ENCODE assay signal across 8 cellular contexts in the genomic region with DNA sequence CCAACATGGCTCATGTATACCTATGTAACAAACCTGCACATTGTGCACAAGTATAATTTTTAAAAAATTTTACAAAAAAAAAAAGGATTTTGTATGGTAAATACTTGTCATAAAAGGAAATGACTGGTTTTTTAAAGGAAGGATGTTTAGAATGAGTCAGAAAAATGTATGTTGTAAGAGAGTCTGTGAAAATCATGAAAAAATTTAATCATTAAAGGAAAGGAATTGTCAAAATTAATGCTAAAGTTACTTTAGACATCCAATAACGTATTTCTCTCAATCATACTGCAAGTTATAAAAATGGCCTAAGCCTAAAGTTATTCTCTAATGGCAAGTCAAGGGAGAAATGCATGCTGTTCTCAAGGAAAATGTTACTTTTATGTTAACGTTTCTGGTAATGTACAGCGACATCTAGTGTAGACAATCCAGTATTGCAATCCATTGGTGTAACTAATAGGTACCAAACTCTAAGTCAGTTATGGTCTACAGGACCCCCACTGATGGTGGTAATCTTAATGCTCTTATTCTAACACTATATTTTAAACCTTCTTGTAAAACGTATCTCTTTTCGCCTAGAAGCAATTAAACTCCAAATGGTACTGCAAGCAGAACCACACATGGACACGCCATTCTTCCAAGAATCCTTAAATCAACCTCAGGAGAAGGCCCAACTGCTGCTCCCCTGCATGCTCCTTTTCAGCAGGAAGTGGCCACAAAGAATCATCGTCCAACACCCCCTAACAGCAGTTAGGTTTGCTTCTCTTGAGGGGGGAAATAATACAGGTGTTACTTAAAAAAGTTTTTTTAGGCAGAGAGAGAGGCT. TPM values are rescaled to one million over a fixed set of nuclear protein-coding genes. Genes with fewer than 3 reads are reported as not detected.
DNase-seq lines count a peak whose midpoint lies in the region; ATAC-seq, FAIRE-seq and TF ChIP-seq lines count a peak whose summit lies in the region.

No MANE protein-coding gene starts in this region.

- H4K91ac ChIP-seq in H9 (ENCODE audit: insufficient read length, low read depth, low read length) = no peak overlapping the region

- no peak overlapping the region for H3K4me3 Mint-ChIP-seq in CD8-positive, alpha-beta T cell
- no peak overlapping the region for H3K4me3 Mint-ChIP-seq in H9

- peaks cover 3% of the 10 kb centered on the region for H3K9me3 Mint-ChIP-seq in CD8-positive, alpha-beta T cell
- no peaks in the 10 kb centered on the region; a peak in 1 of 5 replicates for H3K9me3 Mint-ChIP-seq in H9

- H3K4me2 ChIP-seq in H9 (ENCODE audit: insufficient read depth, insufficient read length, low read length) = no peak overlapping the region

- no peaks in the 10 kb centered on the region for H3K36me3 Mint-ChIP-seq in CD8-positive, alpha-beta T cell
- peaks cover 0 to 5% (median 4%) of the 10 kb centered on the region in 3 experiments; a peak in 4 of 7 replicates for H3K36me3 Mint-ChIP-seq in H9 (ENCODE audit: insufficient read depth in 1 of 3, low read depth in 3 of 3)

- H3K56ac ChIP-seq in H9 (ENCODE audit: insufficient read length, low read depth, low read length) = no peak overlapping the region

- POLR2A ChIA-PET in CD8-positive, alpha-beta T cell (lab: Charles Lee) = no interaction called here

- peak; percentile 44 for ATAC-seq in CD8-positive, alpha-beta T cell
- ATAC-seq in lung (ENCODE audit: insufficient read depth, low FRiP score) (no peak), GM21717 (IDR thresholded peaks at IDR 0.05; ENCODE audit: unreplicated experiment) (no peak)

- H4K5ac ChIP-seq in H9 (ENCODE audit: insufficient read length, low read depth, low read length) = no peak overlapping the region

- H3K79me1 ChIP-seq in H9 (ENCODE audit: insufficient read depth, low read depth, low read length, poor library complexity, severe bottlenecking) = no peaks in the 10 kb centered on the region

- no peak overlapping the region for H4K8ac ChIP-seq in H9 (replicated peaks; ENCODE audit: insufficient read length, low read depth, low read length)

- no CpG with 5 or more reads among the region's 7 CpGs for whole genome bisulfite sequencing in H9 (ENCODE audit: extremely low coverage, insufficient read length, low lambda C conversion rate)
- WGBS in lung, 2 donors = 47 to 50% methylated on average over 7 of the region's 7 CpGs

- H3K14ac ChIP-seq in H9 (ENCODE audit: insufficient read depth, low read length) = no peak overlapping the region

- no peaks in the 10 kb centered on the region for H3K79me2 ChIP-seq in H9 (ENCODE audit: insufficient read depth, low read length)

- no peak overlapping the region for H2BK15ac ChIP-seq in H9 (ENCODE audit: low read depth, low read length)

- no peak overlapping the region for H2BK120ac ChIP-seq in H9 (ENCODE audit: low read depth, low read length, poor library complexity, severe bottlenecking)

- no peak overlapping the region for H3K23ac ChIP-seq in H9 (ENCODE audit: insufficient read length, low read depth, low read length)

- FAIRE-seq in bronchial epithelial cell (lab: Jason Lieb, UNC) = no peak

- H2BK5ac ChIP-seq in H9 (ENCODE audit: insufficient read length, low read length) = no peak overlapping the region

- no peaks in the 10 kb centered on the region for H3K36me3 ChIP-seq in CD8-positive, alpha-beta T cell (ENCODE audit: insufficient read depth, low read length)
- H3K36me3 ChIP-seq in bronchial epithelial cell (ENCODE audit: control insufficient read depth, insufficient read depth, low read length) (no peaks in the 10 kb centered on the region), lung (ENCODE audit: control insufficient read depth in 2 of 2, insufficient read depth in 2 of 2, low read length in 2 of 2) (no peaks in the 10 kb centered on the region)

- H3K23me2 ChIP-seq in H9 (ENCODE audit: insufficient read length, low read depth, low read length, poor library complexity, severe bottlenecking) = peaks cover 3% of the 10 kb centered on the region

- no peak overlapping the region for H2AFZ ChIP-seq in H9 (ENCODE audit: low read length)

- H2AK5ac ChIP-seq in H9 (ENCODE audit: insufficient read length, low read length) = no peak overlapping the region

- H3K4me1 ChIP-seq in CD8-positive, alpha-beta T cell (ENCODE audit: insufficient read depth, low read length) = no peaks in the 10 kb centered on the region
- peaks cover 10% of the 10 kb centered on the region for H3K4me1 ChIP-seq in H9 (ENCODE audit: insufficient read depth, low read length)
- H3K4me1 ChIP-seq in lung (ENCODE audit: control insufficient read depth in 2 of 2, insufficient read depth in 2 of 2, low read length in 2 of 2) = peaks cover 0 to 8% of the 10 kb centered on the region in 2 donors

- peaks cover 2% of the 10 kb centered on the region for H3K4me1 Mint-ChIP-seq in CD8-positive, alpha-beta T cell (ENCODE audit: low read depth)
- H3K4me1 Mint-ChIP-seq in H9 = peaks cover 43 to 53% of the 10 kb centered on the region in 2 experiments

- no peak overlapping the region for H3K27ac ChIP-seq in CD8-positive, alpha-beta T cell (ENCODE audit: low read depth, low read length)
- H3K27ac ChIP-seq in H9 (ENCODE audit: insufficient read length, low read depth, low read length) = no peak overlapping the region
- H3K27ac ChIP-seq in lung (ENCODE audit: low read depth in 1 of 2, low read length in 1 of 2) = peak overlapping the region in 1 of 2 donors; percentile 51

- peak in 1 of 7 experiments; percentile 12 for DNase-seq in CD8-positive, alpha-beta T cell
- DNase-seq in H9 (no peak), NCI-H69 (lab: John Stamatoyannopoulos, UW) (peak; percentile 68), bronchial epithelial cell (ENCODE audit: low read depth) (peak; percentile 79), lung (ENCODE audit: low spot score) (no peak), epidermal melanocyte (ENCODE audit: insufficient read length, low spot score) (no peak)
- no peak for DNase-seq in activated naive CD4-positive, alpha-beta T cell treated with Interleukin-2 at 50 U/mL for 16 hours

- intact Hi-C loops in CD8-positive, alpha-beta T cell (cut with DNase I, micrococcal nuclease) = loop anchor here (10.0 kb wide), 2 partner anchors 79 to 641 kb away; partner anchors contain the start of genes ECT2 (in 1 of the 2) and FNDC3B (in 1 of the 2)

- H3K27me3 Mint-ChIP-seq in CD8-positive, alpha-beta T cell (ENCODE audit: low read depth) = no peaks in the 10 kb centered on the region
- H3K27me3 Mint-ChIP-seq in H9 (ENCODE audit: low read depth) = no peaks in the 10 kb centered on the region

- no peak overlapping the region for H2BK12ac ChIP-seq in H9 (ENCODE audit: insufficient read length, low read depth, low read length)

- no peaks in the 10 kb centered on the region for H3K9me3 ChIP-seq in CD8-positive, alpha-beta T cell (ENCODE audit: low read length)
- H3K9me3 ChIP-seq in H9 (ENCODE audit: control insufficient read depth, low read depth, low read length) (no peaks in the 10 kb centered on the region), lung (ENCODE audit: control insufficient read depth in 2 of 2, insufficient read depth in 1 of 2, low read length in 1 of 2) (no peaks in the 10 kb centered on the region)

- H3K4ac ChIP-seq in H9 (ENCODE audit: low read depth, low read length) = no peak overlapping the region

- H4K20me1 ChIP-seq in H9 (ENCODE audit: control insufficient read depth, insufficient read depth, insufficient read length) = no peaks in the 10 kb centered on the region

- H3K9ac ChIP-seq in H9 (ENCODE audit: extremely low read depth, insufficient read length, low read length) = no peak overlapping the region

- H3K27me3 ChIP-seq in CD8-positive, alpha-beta T cell (ENCODE audit: insufficient read depth, low read length) = no peaks in the 10 kb centered on the region
- no peaks in the 10 kb centered on the region for H3K27me3 ChIP-seq in H9 (ENCODE audit: insufficient read depth, low read length)
- H3K27me3 ChIP-seq in bronchial epithelial cell (ENCODE audit: control insufficient read depth, insufficient read depth, low read length) = no peaks in the 10 kb centered on the region
- H3K27me3 ChIP-seq in lung (ENCODE audit: control insufficient read depth, insufficient read depth) = no peaks in the 10 kb centered on the region

- H3K18ac ChIP-seq in H9 (ENCODE audit: insufficient read length, low read depth, low read length) = no peak overlapping the region

- CTCF ChIA-PET in CD8-positive, alpha-beta T cell (lab: Charles Lee) = interaction anchor here (0.8 to 2.8 kb wide), 6 partner anchors 9 to 331 kb away, joined by 3 to 28 read pairs (median 4); no protein-coding TSS in a partner anchor

- H3T11ph ChIP-seq in H9 (ENCODE audit: low read length) = no peak overlapping the region

- no peak overlapping the region for H2BK20ac ChIP-seq in H9 (ENCODE audit: low read depth, low read length, poor library complexity, severe bottlenecking)

- H3K4me3 ChIP-seq in CD8-positive, alpha-beta T cell (ENCODE audit: low read depth, low read length) = no peak overlapping the region
- H3K4me3 ChIP-seq in bronchial epithelial cell (ENCODE audit: low read depth, low read length) = no peak overlapping the region
- no peak overlapping the region for H3K4me3 ChIP-seq in lung

- peak; percentile 80 for TF ChIP-seq CTCF in CD8-positive, alpha-beta T cell (IDR thresholded peaks at IDR 0.05)
- peak; percentile 86 for TF ChIP-seq CTCF in H9 (conservative IDR thresholded peaks at IDR 0.05)
- peak; percentile 61 for TF ChIP-seq CTCF in bronchial epithelial cell (IDR thresholded peaks at IDR 0.05; ENCODE audit: insufficient read depth, low read length, severe bottlenecking)
- TF ChIP-seq CTCF in lung (IDR thresholded peaks at IDR 0.05; ENCODE audit: control extremely low read depth, extremely low read depth) = peak; percentile 47

- no peak overlapping the region for H3K27ac Mint-ChIP-seq in CD8-positive, alpha-beta T cell
- no peak overlapping the region for H3K27ac Mint-ChIP-seq in H9

RNA-seq across cellular contexts. Expression of gene NCEH1, which starts 35.3 kb away (rescaled TPM):
- under 1 TPM; 0.72 to 0.87 TPM for total RNA-seq in CD8-positive, alpha-beta T cell
- total RNA-seq in H9 (2021) (2.3 and 3.5 TPM in 2 replicates), bronchial epithelial cell (3.8 and 5.3 TPM in 2 replicates), lung (10 to 100 TPM in 1 of 2 donors, 1 to 10 TPM in 1; 8.1 to 52.1 TPM)
- polyA plus RNA-seq in lung = 10 to 100 TPM in 1 of 2 donors, 1 to 10 TPM in 1; 6.3 to 13.1 TPM

Comparison
In these comparisons a context has a peak if more than half of its experiments do, and no peak if none do; other contexts are left out.
1. DNase-seq: peak in NCI-H69 (single experiment) and bronchial epithelial cell (single experiment); none in H9 (single experiment), lung (single experiment), activated naive CD4-positive, alpha-beta T cell treated with Interleukin-2 at 50 U/mL for 16 hours (single experiment) and epidermal melanocyte (single experiment).
2. Peak in every context shown above with its lines, with median percentiles within 50 percentile points of each other: CTCF ChIP-seq.